ENCODE assay signal across 23 cellular contexts in the genomic region with DNA sequence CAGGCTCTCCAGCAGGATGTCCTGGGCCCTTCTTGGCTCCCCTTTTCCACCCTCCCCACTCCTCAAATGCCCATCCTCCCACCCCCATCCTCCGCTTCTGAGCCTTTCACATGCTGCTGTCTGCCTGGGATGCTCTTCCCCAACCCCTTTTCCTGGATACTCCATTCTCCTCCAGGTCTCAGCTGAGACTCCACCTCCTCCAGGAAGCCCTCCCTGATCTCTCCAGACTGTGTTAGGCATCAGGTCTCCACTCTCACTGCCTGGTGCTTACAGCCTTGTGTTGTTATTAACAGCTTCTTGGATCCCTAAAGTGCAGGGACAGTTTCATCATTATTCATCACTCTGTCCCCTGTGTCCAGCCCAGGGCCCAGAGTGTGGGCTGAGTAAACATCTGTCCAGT. TPM values are rescaled to one million over a fixed set of nuclear protein-coding genes. Genes with fewer than 3 reads are reported as not detected.
DNase-seq lines count a peak whose midpoint lies in the region; ATAC-seq and TF ChIP-seq lines count a peak whose summit lies in the region.
"Had no signal": no experiment of that assay in that cellular context is flagged by ENCODE, and none has a peak within 500 bp of the region (broad histone marks: within the 10 kb centered on the region; RNA-seq: fewer than 3 reads in every experiment).

No MANE protein-coding gene starts in this region.

- no CpG with 5 or more reads among the region's 1 CpG for WGBS in H9 (ENCODE audit: extremely low coverage, insufficient read length, low lambda C conversion rate)
- 92% methylated on average over 1 of the region's 1 CpG for WGBS in smooth muscle cell (ENCODE audit: low lambda C conversion rate)

- no peak overlapping the region for H3K23ac ChIP-seq in H9 (ENCODE audit: insufficient read length, low read depth, low read length)

- H3K4me1 Mint-ChIP-seq in H9 (peaks cover 20 to 31% of the 10 kb centered on the region in 2 experiments), glutamatergic neuron (ENCODE audit: low read depth, unreplicated experiment) (peaks cover 25% of the 10 kb centered on the region)

- no peak for ATAC-seq in GM21528 (IDR thresholded peaks at IDR 0.05; ENCODE audit: low FRiP score, unreplicated experiment)
- ATAC-seq: GM12878 had no signal

- CTCF ChIA-PET in RWPE1 (lab: Yijun Ruan, JAX), result interaction anchor here (0.6 to 0.7 kb wide), 2 partner anchors 58 to 127 kb away, joined by 3 read pairs; no protein-coding TSS in a partner anchor

- no peak overlapping the region for H3K14ac ChIP-seq in H9 (ENCODE audit: insufficient read depth, low read length)

- no peak overlapping the region for H2BK120ac ChIP-seq in H9 (ENCODE audit: low read depth, low read length, poor library complexity, severe bottlenecking)

- H3K23me2 ChIP-seq in H9 (ENCODE audit: insufficient read length, low read depth, low read length, poor library complexity, severe bottlenecking), result no peaks in the 10 kb centered on the region

- no peak overlapping the region for H2BK12ac ChIP-seq in H9 (ENCODE audit: insufficient read length, low read depth, low read length)

- H3K36me3 Mint-ChIP-seq in H9 (ENCODE audit: insufficient read depth in 1 of 3, low read depth in 3 of 3) (no peaks in the 10 kb centered on the region), glutamatergic neuron (ENCODE audit: unreplicated experiment) (no peaks in the 10 kb centered on the region)
- H3K36me3 Mint-ChIP-seq: CD4-positive, alpha-beta memory T cell had no signal

- H3K9ac ChIP-seq in H9 (ENCODE audit: extremely low read depth, insufficient read length, low read length) (no peak overlapping the region), smooth muscle cell (ENCODE audit: low read depth) (no peak overlapping the region)

- DNase-seq in H9, result peak; percentile 26
- DNase-seq in RWPE1 (ENCODE audit: low spot score), result no peak
- no peak for DNase-seq in glutamatergic neuron
- peak; percentile 83 for DNase-seq in osteoblast (ENCODE audit: insufficient read length, low spot score, missing footprints)
- no peak for DNase-seq in smooth muscle cell (lab: John Stamatoyannopoulos, UW; ENCODE audit: unreplicated experiment)
- no peak for DNase-seq in NCI-H1436 treated with DMSO at 0.1 percent for 48 hours (lab: John Stamatoyannopoulos, UW)
- DNase-seq: C1 segment of cervical spinal cord; CD4-positive, alpha-beta memory T cell; COR-L47; DMS53; GDM1; GOT3; HCEC 1CT; KG1; MM.1S; NCI-H1694; NCI-H2029 treated with DMSO at 0.1 percent for 48 hours; NCI-H2227 treated with DMSO at 0.1 percent for 48 hours; NCI-H526 treated with DMSO at 0.1 percent for 48 hours; RPMI8226; SHP77 had no signal

- H4K20me1 ChIP-seq in H9 (ENCODE audit: control insufficient read depth, insufficient read depth, insufficient read length) (no peaks in the 10 kb centered on the region), osteoblast (ENCODE audit: insufficient read depth, low read length) (no peaks in the 10 kb centered on the region), smooth muscle cell (ENCODE audit: low read depth) (no peaks in the 10 kb centered on the region)

- no peak overlapping the region for H3T11ph ChIP-seq in H9 (ENCODE audit: low read length)

- H3K27ac Mint-ChIP-seq in H9 (no peak overlapping the region), glutamatergic neuron (ENCODE audit: unreplicated experiment) (peak overlapping the region; percentile 39)
- H3K27ac Mint-ChIP-seq: CD4-positive, alpha-beta memory T cell had no signal

- no peak overlapping the region for H3K56ac ChIP-seq in H9 (ENCODE audit: insufficient read length, low read depth, low read length)

- H2BK20ac ChIP-seq in H9 (ENCODE audit: low read depth, low read length, poor library complexity, severe bottlenecking), result no peak overlapping the region

- H3K27me3 ChIP-seq in H9 (ENCODE audit: insufficient read depth, low read length) (no peaks in the 10 kb centered on the region; the same call in 1 of the 2 replicates), osteoblast (ENCODE audit: insufficient read depth, low read length) (peaks cover 10% of the 10 kb centered on the region), smooth muscle cell (ENCODE audit: low read depth) (no peaks in the 10 kb centered on the region)

- H2BK15ac ChIP-seq in H9 (ENCODE audit: low read depth, low read length), result no peak overlapping the region

- H3K4me3 ChIP-seq in osteoblast (ENCODE audit: insufficient read depth, low read length) (no peak overlapping the region), smooth muscle cell (no peak overlapping the region)
- H3K4me3 ChIP-seq: GM12878 had no signal

- no peak overlapping the region for H4K5ac ChIP-seq in H9 (ENCODE audit: insufficient read length, low read depth, low read length)

- no peak overlapping the region for H2BK5ac ChIP-seq in H9 (ENCODE audit: insufficient read length, low read length)

- H3K4me2 ChIP-seq in H9 (ENCODE audit: insufficient read depth, insufficient read length, low read length) (no peak overlapping the region), osteoblast (ENCODE audit: insufficient read depth, low read length) (no peak overlapping the region), smooth muscle cell (no peak overlapping the region)

- H3K4me3 Mint-ChIP-seq in H9, result no peak overlapping the region
- no peak overlapping the region for H3K4me3 Mint-ChIP-seq in glutamatergic neuron (ENCODE audit: unreplicated experiment)
- H3K4me3 Mint-ChIP-seq: CD4-positive, alpha-beta memory T cell had no signal

- no peak overlapping the region for H3K18ac ChIP-seq in H9 (ENCODE audit: insufficient read length, low read depth, low read length)

- H3K9me3 Mint-ChIP-seq in H9, result no peaks in the 10 kb centered on the region; a peak in 1 of 5 replicates
- H3K9me3 Mint-ChIP-seq in glutamatergic neuron (ENCODE audit: unreplicated experiment), result peaks cover 7% of the 10 kb centered on the region
- H3K9me3 Mint-ChIP-seq: CD4-positive, alpha-beta memory T cell had no signal

- H2AFZ ChIP-seq in H9 (ENCODE audit: low read length) (no peak overlapping the region), osteoblast (ENCODE audit: low read length) (no peak overlapping the region), smooth muscle cell (ENCODE audit: low read depth) (no peak overlapping the region)

- TF ChIP-seq CTCF in H9 (conservative IDR thresholded peaks at IDR 0.05), result no peak
- no peak for TF ChIP-seq CTCF in RWPE1 (conservative IDR thresholded peaks at IDR 0.05; ENCODE audit: low read depth)
- TF ChIP-seq CTCF in glutamatergic neuron (IDR thresholded peaks at IDR 0.05; ENCODE audit: partially characterized antibody, unreplicated experiment), result no peak
- TF ChIP-seq CTCF in osteoblast (IDR thresholded peaks at IDR 0.05; ENCODE audit: extremely low read depth, low read depth, low read length), result no peak
- TF ChIP-seq CTCF in smooth muscle cell (IDR thresholded peaks at IDR 0.05; ENCODE audit: borderline replicate concordance, insufficient read depth, poor library complexity, severe bottlenecking), result no peak

- no peak overlapping the region for H2AK5ac ChIP-seq in H9 (ENCODE audit: insufficient read length, low read length)

- no peaks in the 10 kb centered on the region for H3K79me1 ChIP-seq in H9 (ENCODE audit: insufficient read depth, low read depth, low read length, poor library complexity, severe bottlenecking)

- H3K27ac ChIP-seq in H9 (ENCODE audit: insufficient read length, low read depth, low read length), result no peak overlapping the region
- peak overlapping the region; percentile 54 for H3K27ac ChIP-seq in RWPE1
- H3K27ac ChIP-seq in osteoblast (ENCODE audit: low read depth, low read length), result no peak overlapping the region
- no peak overlapping the region for H3K27ac ChIP-seq in smooth muscle cell (ENCODE audit: low read depth)

- POLR2A ChIA-PET in RWPE1 (lab: Yijun Ruan, JAX; ENCODE audit: low non-redundant PET), result no interaction called here

- H4K91ac ChIP-seq in H9 (ENCODE audit: insufficient read length, low read depth, low read length), result no peak overlapping the region

- no peak overlapping the region for H4K8ac ChIP-seq in H9 (replicated peaks; ENCODE audit: insufficient read length, low read depth, low read length)

- no peak overlapping the region for H3K4ac ChIP-seq in H9 (ENCODE audit: low read depth, low read length)

- H3K27me3 Mint-ChIP-seq in H9 (ENCODE audit: low read depth) (peaks cover 13% of the 10 kb centered on the region), glutamatergic neuron (ENCODE audit: unreplicated experiment) (peaks cover 10% of the 10 kb centered on the region)

- H3K9me3 ChIP-seq in H9 (ENCODE audit: control insufficient read depth, low read depth, low read length) (no peaks in the 10 kb centered on the region), osteoblast (ENCODE audit: low read depth, low read length) (no peaks in the 10 kb centered on the region), smooth muscle cell (replicated peaks; ENCODE audit: low read depth) (no peaks in the 10 kb centered on the region)

- H3F3A ChIP-seq in smooth muscle cell (ENCODE audit: low read depth), result no peaks in the 10 kb centered on the region

- H3K79me2 ChIP-seq in H9 (ENCODE audit: insufficient read depth, low read length) (no peaks in the 10 kb centered on the region), osteoblast (ENCODE audit: insufficient read depth, low read length) (no peaks in the 10 kb centered on the region), smooth muscle cell (ENCODE audit: low read depth) (no peaks in the 10 kb centered on the region)

- H3K36me3 ChIP-seq in osteoblast (ENCODE audit: insufficient read depth, low read length) (no peaks in the 10 kb centered on the region), smooth muscle cell (ENCODE audit: low read depth) (no peaks in the 10 kb centered on the region)

- H3K4me1 ChIP-seq in H9 (ENCODE audit: insufficient read depth, low read length) (no peaks in the 10 kb centered on the region), osteoblast (ENCODE audit: insufficient read depth, low read length) (no peaks in the 10 kb centered on the region), smooth muscle cell (ENCODE audit: low read depth) (peaks cover 7% of the 10 kb centered on the region)

RNA-seq across cellular contexts. Expression of a gene that starts 14.8 kb away (rescaled TPM):
- total RNA-seq in H9 (2021), result 21.7 and 21.9 TPM in 2 replicates
- total RNA-seq in glutamatergic neuron (ENCODE audit: unreplicated experiment), result 0.17 TPM
- total RNA-seq in osteoblast, result under 0.01 TPM in 1 of 2 replicates, not detected in the other
- 21.3 and 26.9 TPM in 2 replicates for total RNA-seq in smooth muscle cell
- polyA plus RNA-seq in smooth muscle cell, result 49.0 and 72.0 TPM in 2 replicates
- polyA plus RNA-seq: CD4-positive, alpha-beta memory T cell; GM12878 had no signal

RNA-seq across cellular contexts. Expression of a gene that starts 55.1 kb away (rescaled TPM):
- total RNA-seq in H9 (2021) (6.2 and 7.1 TPM in 2 replicates), glutamatergic neuron (ENCODE audit: unreplicated experiment) (not detected), osteoblast (5.1 and 5.3 TPM in 2 replicates), smooth muscle cell (1.3 and 1.8 TPM in 2 replicates)
- 2.4 and 4.7 TPM in 2 replicates for polyA plus RNA-seq in smooth muscle cell
- total RNA-seq: CD4-positive, alpha-beta memory T cell had no signal
- polyA plus RNA-seq: CD4-positive, alpha-beta memory T cell had no signal

Comparison
In these comparisons a context has a peak if more than half of its experiments do, and no peak if none do; other contexts are left out.
1. DNase-seq: peak in H9 (single experiment) and osteoblast (single experiment); none in RWPE1 (single experiment), glutamatergic neuron (single experiment), smooth muscle cell (single experiment) and NCI-H1436 treated with DMSO at 0.1 percent for 48 hours (single experiment).
2. RNA of a gene that starts 14.8 kb away (total RNA-seq): 21.7 to 21.9 TPM in H9 and 21.3 to 26.9 TPM in smooth muscle cell; 0.17 TPM in glutamatergic neuron (single experiment) and under 0.01 TPM in osteoblast; every median in the first group is over 10 times any median in the second.